8 cellular contexts compared by ENCODE assay signal in genomic region chr3:5554245-5554747, GRCh38.
"Had no signal": no experiment of that assay in that cellular context is flagged by ENCODE, and none has a peak within 500 bp of the region (broad histone marks: within the 10 kb centered on the region; RNA-seq: fewer than 3 reads in every experiment).

No MANE protein-coding gene starts in this region.

- FAIRE-seq: HepG2, HTR-8/SVneo had no signal

- H3K4me2 ChIP-seq: KMS-11 had no signal

- H3K4me1 Mint-ChIP-seq: IgD-negative memory B cell had no signal

- H3K9ac ChIP-seq: KMS-11 had no signal

- H3K4me3 Mint-ChIP-seq: IgD-negative memory B cell had no signal

- H3K27ac ChIP-seq: HL-60, KMS-11 had no signal

- ATAC-seq: HepG2 had no signal

- H3K27ac Mint-ChIP-seq: IgD-negative memory B cell had no signal

- H3K27me3 Mint-ChIP-seq: IgD-negative memory B cell had no signal

- DNase-seq: IMR-90, KBM-7, KG1 had no signal
